8 cellular contexts compared by ENCODE assay signal in genomic region chr5:138032028-138032571, GRCh38. TPM values are rescaled to one million over a fixed set of nuclear protein-coding genes. Genes with fewer than 3 reads are reported as not detected.
A peak's percentile ranks its signal among the peaks of the same experiment; 100 is the strongest.
DNase-seq lines count a peak whose midpoint lies in the region; ATAC-seq and TF ChIP-seq lines count a peak whose summit lies in the region.

No MANE protein-coding gene starts in this region.

- H3K9me3 Mint-ChIP-seq in osteocyte (ENCODE audit: unreplicated experiment) = no peaks in the 10 kb centered on the region

- H3K9ac ChIP-seq in HCT116 (ENCODE audit: low read length) = peak overlapping the region; percentile 89

- peak overlapping the region; percentile 95 for H3K4me2 ChIP-seq in HCT116 (ENCODE audit: low read length)

- CTCF ChIA-PET in HCT116 (lab: Charles Lee) = no interaction called here

- H2AFZ ChIP-seq in HCT116 (ENCODE audit: low read depth, low read length, poor library complexity, severe bottlenecking) = no peak overlapping the region

- 0 out of 6 replicates have a peak, but pooled peaks of 1 of the 3 experiments have one; percentile 5 for TF ChIP-seq CTCF in HCT116 (IDR thresholded peaks at IDR 0.05 in 2 of 3, conservative IDR thresholded peaks at IDR 0.05 in 1 of 3; ENCODE audit: borderline replicate concordance in 1 of 3, insufficient read depth in 1 of 3, low read depth in 2 of 3, low read length in 2 of 3)
- TF ChIP-seq CTCF in osteocyte (IDR thresholded peaks at IDR 0.05) = no peak

- ATAC-seq in HCT116 = peak; percentile 53

- RAD21 ChIA-PET in HCT116 (lab: Charles Lee; ENCODE audit: low non-redundant PET in 1 of 2, low total read pairs in 2 of 2, uncharacterized antibody in 2 of 2, unreplicated experiment in 2 of 2) = no interaction called here

- intact Hi-C loops in HCT116 (cut with micrococcal nuclease) = no loop called here

- H3K27me3 Mint-ChIP-seq in osteocyte (ENCODE audit: unreplicated experiment) = no peaks in the 10 kb centered on the region

- no peaks in the 10 kb centered on the region for H3K9me2 ChIP-seq in HCT116 (ENCODE audit: insufficient read depth)

- H3K27me3 ChIP-seq in HCT116 (ENCODE audit: insufficient read depth, low read length) (no peaks in the 10 kb centered on the region), MG63 (no peaks in the 10 kb centered on the region)

- H3K9me3 ChIP-seq in HCT116 (ENCODE audit: control insufficient read depth in 1 of 2, insufficient read depth in 1 of 2, low read depth in 1 of 2, low read length in 2 of 2) (no peaks in the 10 kb centered on the region), MG63 (no peaks in the 10 kb centered on the region)

- peak overlapping the region; percentile 96 for H3K4me3 Mint-ChIP-seq in osteocyte (ENCODE audit: unreplicated experiment)

- H3K36me3 ChIP-seq in HCT116 (ENCODE audit: control insufficient read depth in 1 of 2, insufficient read depth in 2 of 2, low read length in 2 of 2) = no peaks in the 10 kb centered on the region
- H3K36me3 ChIP-seq in MG63 = peaks cover 15% of the 10 kb centered on the region

- no TSS peak for BruUV-seq in HCT116 (replicated peaks; lab: Mats Ljungman, UMichigan)

- H3K79me2 ChIP-seq in HCT116 (ENCODE audit: insufficient read depth, low read length) = peaks cover 55% of the 10 kb centered on the region

- H3K4me1 Mint-ChIP-seq in osteocyte (ENCODE audit: unreplicated experiment) = peaks cover 48% of the 10 kb centered on the region

- peak overlapping the region; percentile 94 for H3K27ac Mint-ChIP-seq in osteocyte (ENCODE audit: unreplicated experiment)

- H3K4me1 ChIP-seq in HCT116 (ENCODE audit: control insufficient read depth in 1 of 2, insufficient read depth in 2 of 2, low read length in 2 of 2) = peaks cover 14 to 34% of the 10 kb centered on the region in 2 experiments

- peaks cover 1% of the 10 kb centered on the region for H3K36me3 Mint-ChIP-seq in osteocyte (ENCODE audit: unreplicated experiment)

- POLR2A ChIA-PET in HCT116 (lab: Charles Lee) = no interaction called here

- H4K20me1 ChIP-seq in HCT116 (ENCODE audit: insufficient read depth) = peaks cover 6% of the 10 kb centered on the region

- no peak for TF ChIP-seq RAD21 in HCT116 (IDR thresholded peaks at IDR 0.05; ENCODE audit: low read depth)

- H3K27ac ChIP-seq in HCT116 (ENCODE audit: low read depth, low read length) = peak overlapping the region; percentile 99

- H3K4me3 ChIP-seq in HCT116 (replicated peaks in 1 of 2; ENCODE audit: low read depth in 1 of 2, low read length in 2 of 2) = peak overlapping the region; percentile 63 to 73
- peak overlapping the region; percentile 100 for H3K4me3 ChIP-seq in MG63

- DNase-seq in activated CD4-positive, alpha-beta T cell treated with anti-CD3 and anti-CD28 coated beads for 1 hour = peak; percentile 25
- no peak for DNase-seq in activated CD4-positive, alpha-beta T cell treated with anti-CD3 and anti-CD28 coated beads for 48 hours
- DNase-seq in HCT116 (ENCODE audit: low read depth, low spot score) (no peak), MG63 (peak; percentile 81), globus pallidus (ENCODE audit: low spot score) (peak; percentile 75), osteocyte (ENCODE audit: extremely low spot score, unreplicated experiment) (no peak), mesenteric fat pad (ENCODE audit: low spot score) (no peak)
- peak; percentile 13 to 23 for DNase-seq in activated T-helper 1 cell treated with anti-CD3 and anti-CD28 coated beads, Interleukin-2, amount 50 U/mL, for 16 hours (ENCODE audit: low read depth in 1 of 2, low spot score in 1 of 2)

- no peak for TF ChIP-seq POLR2A in HCT116 (IDR thresholded peaks at IDR 0.05; ENCODE audit: borderline replicate concordance, extremely low read depth, insufficient read depth, insufficient read length)

TF ChIP-seq in HCT116, 20 proteins besides CTCF, POLR2A, EP300 and RAD21:
- TF ChIP-seq ATF3 (IDR thresholded peaks at IDR 0.05) = no peak
- no peak for TF ChIP-seq SRF (IDR thresholded peaks at IDR 0.05; ENCODE audit: low read depth)
- TF ChIP-seq ELF1 (IDR thresholded peaks at IDR 0.05; ENCODE audit: borderline replicate concordance, low read depth) = no peak
- TF ChIP-seq ZFX (IDR thresholded peaks at IDR 0.05) = no peak
- TF ChIP-seq EZH2phosphoT487 (IDR thresholded peaks at IDR 0.05; ENCODE audit: borderline replicate concordance) = no peak
- TF ChIP-seq CBX3 (IDR thresholded peaks at IDR 0.05; ENCODE audit: low read depth) = no peak
- no peak for TF ChIP-seq SIN3A (IDR thresholded peaks at IDR 0.05; ENCODE audit: low read depth)
- no peak for TF ChIP-seq CEBPB (IDR thresholded peaks at IDR 0.05; ENCODE audit: low read depth)
- TF ChIP-seq SP1 (IDR thresholded peaks at IDR 0.05; ENCODE audit: low read depth) = no peak
- no peak for TF ChIP-seq EZH2 (IDR thresholded peaks at IDR 0.05)
- TF ChIP-seq EGR1 (IDR thresholded peaks at IDR 0.05; ENCODE audit: low read depth) = no peak
- no peak for TF ChIP-seq YY1 (IDR thresholded peaks at IDR 0.05; ENCODE audit: extremely low read depth, insufficient replicate concordance, low read depth, low read length)
- no peak for TF ChIP-seq FOSL1 (IDR thresholded peaks at IDR 0.05; ENCODE audit: low read depth)
TF ChIP-seq in HCT116: peak in this region for 0.

RNA-seq across cellular contexts. Expression of gene FAM13B, which starts 0.8 kb away (rescaled TPM):
- 13.6 TPM for total RNA-seq in HCT116 (2021; ENCODE audit: unreplicated experiment)
- 2.4 and 2.7 TPM in 2 replicates for polyA plus RNA-seq in HCT116 (2012)
- 15.0 and 31.7 TPM in 2 replicates for total RNA-seq in MG63 (2014; rRNA removed; shearing (Covaris generic); ENCODE audit: low replicate concordance)
- 42.7 and 44.4 TPM in 2 replicates for total RNA-seq in osteocyte
- total RNA-seq in mesenteric fat pad = 39.3 TPM

RNA-seq across cellular contexts. Expression of gene WNT8A, which starts 51.7 kb away (rescaled TPM):
- total RNA-seq in HCT116 (2021; ENCODE audit: unreplicated experiment) = not detected
- not detected in 2 replicates for polyA plus RNA-seq in HCT116 (2012)
- not detected in 2 replicates for total RNA-seq in MG63 (2014; rRNA removed; shearing (Covaris generic); ENCODE audit: low replicate concordance)
- total RNA-seq in osteocyte = not detected in 2 replicates
- total RNA-seq in mesenteric fat pad = not detected

Comparison
In these comparisons a context has a peak if more than half of its experiments do, and no peak if none do; other contexts are left out.
1. DNase-seq: peak in activated CD4-positive, alpha-beta T cell treated with anti-CD3 and anti-CD28 coated beads for 1 hour (single experiment), MG63 (single experiment), activated T-helper 1 cell treated with anti-CD3 and anti-CD28 coated beads, Interleukin-2, amount 50 U/mL, for 16 hours (2 of 2) and globus pallidus (single experiment); none in activated CD4-positive, alpha-beta T cell treated with anti-CD3 and anti-CD28 coated beads for 48 hours (single experiment), HCT116 (single experiment), osteocyte (single experiment) and mesenteric fat pad (single experiment).